ENCODE assay signal across 25 cellular contexts in genomic region chr14:55898938-55899337, GRCh38.
"Had no signal": no experiment of that assay in that cellular context is flagged by ENCODE, and none has a peak within 500 bp of the region (broad histone marks: within the 10 kb centered on the region; RNA-seq: fewer than 3 reads in every experiment).

No MANE protein-coding gene starts in this region.

- H3K27me3 ChIP-seq: adrenal gland, body of pancreas, colonic mucosa had no signal

- H3K4me1 ChIP-seq: adrenal gland, body of pancreas, colonic mucosa had no signal

- DNase-seq: activated B cell treated with CpG ODN at 0.5 μM for 24 hours; activated CD4-positive, alpha-beta T cell treated with anti-CD3 and anti-CD28 coated beads for 48 hours; activated CD4-positive, alpha-beta T cell treated with anti-CD3 and anti-CD28 coated beads, Interleukin-2, amount 50 U/mL, for 1 hour; activated CD4-positive, alpha-beta T cell treated with anti-CD3 and anti-CD28 coated beads, Interleukin-2, amount 50 U/mL, for 48 hours; activated CD8-positive, alpha-beta memory T cell treated with anti-CD3 and anti-CD28 coated beads for 24 hours; activated CD8-positive, alpha-beta T cell treated with anti-CD3 and anti-CD28 coated beads for 36 hours; activated effector memory CD4-positive, alpha-beta T cell treated with anti-CD3 and anti-CD28 coated beads, Interleukin-2, amount 50 U/mL, for 16 hours; activated naive CD4-positive, alpha-beta T cell treated with anti-CD3 and anti-CD28 coated beads for 36 hours; activated naive CD8-positive, alpha-beta T cell treated with anti-CD3 and anti-CD28 coated beads for 36 hours; activated naive CD8-positive, alpha-beta T cell treated with anti-CD3 and anti-CD28 coated beads, Interleukin-2, amount 50 U/mL, for 24 hours; activated T-cell treated with anti-CD3 and anti-CD28 coated beads, Interleukin-2, amount 50 U/mL, for 4 hours; adrenal gland; amygdala; aorta; central memory CD4-positive, alpha-beta T cell; cerebellar nuclear complex; colonic mucosa; effector CD8-positive, alpha-beta T cell; T-helper 1 cell; T-helper 17 cell; T1000; WERI-Rb-1 had no signal

- H3K36me3 ChIP-seq: adrenal gland, colonic mucosa, WERI-Rb-1 had no signal

- H3K4me3 ChIP-seq: adrenal gland, body of pancreas, colonic mucosa had no signal

- H3K9me3 ChIP-seq: adrenal gland, body of pancreas, colonic mucosa had no signal

- ATAC-seq: activated CD4-positive, CD25-positive, alpha-beta regulatory T cell treated with anti-CD3 and anti-CD28 coated beads, Interleukin-2, amount 50 U/mL, for 24 hours; activated CD8-positive, alpha-beta T cell treated with anti-CD3 and anti-CD28 coated beads for 36 hours; activated naive CD8-positive, alpha-beta T cell treated with anti-CD3 and anti-CD28 coated beads, Interleukin-2, amount 50 U/mL, for 24 hours; activated T-cell treated with anti-CD3 and anti-CD28 coated beads, Interleukin-2, amount 50 U/mL, for 4 hours; body of pancreas; esophagus mucosa; T-helper 17 cell had no signal

- H3K27ac ChIP-seq: adrenal gland, body of pancreas, colonic mucosa, WERI-Rb-1 had no signal
